Comparison of ENCODE assay signal across 10 cellular contexts in genomic region chr22:38310518-38311330, GRCh38. TPM values are rescaled to one million over a fixed set of nuclear protein-coding genes. Genes with fewer than 3 reads are reported as not detected.
DNase-seq lines count a peak whose midpoint lies in the region; ATAC-seq and TF ChIP-seq lines count a peak whose summit lies in the region.
"Had no signal": no experiment of that assay in that cellular context is flagged by ENCODE, and none has a peak within 500 bp of the region (broad histone marks: within the 10 kb centered on the region; RNA-seq: fewer than 3 reads in every experiment).

No MANE protein-coding gene starts in this region.

- H3K27ac Mint-ChIP-seq in activated T-cell treated with anti-CD3 and anti-CD28 coated beads, Interleukin-2, amount 50 U/mL, for 72 hours = peak overlapping the region; percentile 89
- H3K27ac Mint-ChIP-seq in MCF 10A (ENCODE audit: low read depth, unreplicated experiment) = peak overlapping the region; percentile 93
- H3K27ac Mint-ChIP-seq in type B pancreatic cell = peak overlapping the region; percentile 71

- no peaks in the 10 kb centered on the region for H3K9me3 ChIP-seq in lung (ENCODE audit: control insufficient read depth in 2 of 2, insufficient read depth in 1 of 2, low read length in 1 of 2)
- H3K9me3 ChIP-seq: neutrophil had no signal

- intact Hi-C loops in MCF 10A (cut with micrococcal nuclease) = no loop called here

- CTCF ChIA-PET in MCF 10A (lab: Yijun Ruan, JAX) = interaction anchor here (0.7 to 0.9 kb wide), 3 partner anchors 13 to 235 kb away, joined by 3 to 4 read pairs (median 3); no protein-coding TSS in a partner anchor

- peak in 1 of 2 donors; percentile 25 for ATAC-seq in activated T-cell treated with anti-CD3 and anti-CD28 coated beads, Interleukin-2, amount 50 U/mL, for 72 hours (replicated peaks in 1 of 2)
- no peak for ATAC-seq in activated T-cell treated with anti-CD3 and anti-CD28 coated beads, Interleukin-2, amount 50 U/mL, for 4 hours
- ATAC-seq in lung (ENCODE audit: insufficient read depth, low FRiP score) (no peak), GM21360 (IDR thresholded peaks at IDR 0.05; ENCODE audit: unreplicated experiment) (no peak), GM21723 (IDR thresholded peaks at IDR 0.05; ENCODE audit: unreplicated experiment) (no peak)

- peaks cover 24 to 37% of the 10 kb centered on the region in 2 donors for H3K4me1 ChIP-seq in lung (ENCODE audit: control insufficient read depth in 2 of 2, insufficient read depth in 2 of 2, low read length in 2 of 2)

- 75 to 77% methylated on average over 18 of the region's 18 CpGs for WGBS in lung, 2 donors

- TF ChIP-seq CTCF in MCF 10A (IDR thresholded peaks at IDR 0.05; ENCODE audit: unreplicated experiment) (no peak), lung (IDR thresholded peaks at IDR 0.05; ENCODE audit: control extremely low read depth, extremely low read depth) (no peak), type B pancreatic cell (conservative IDR thresholded peaks at IDR 0.05) (no peak)

- DNase-seq in activated T-cell treated with anti-CD3 and anti-CD28 coated beads, Interleukin-2, amount 50 U/mL, for 72 hours = no peak
- DNase-seq in activated T-cell treated with anti-CD3 and anti-CD28 coated beads, Interleukin-2, amount 50 U/mL, for 4 hours = no peak
- DNase-seq in MCF 10A (ENCODE audit: unreplicated experiment) (no peak), lung (ENCODE audit: low spot score) (no peak), type B pancreatic cell (ENCODE audit: extremely low spot score, unreplicated experiment) (no peak), NCI-H128 (lab: John Stamatoyannopoulos, UW; ENCODE audit: unreplicated experiment) (no peak)
- DNase-seq: effector CD4-positive, alpha-beta T cell had no signal

- H3K36me3 Mint-ChIP-seq in activated T-cell treated with anti-CD3 and anti-CD28 coated beads, Interleukin-2, amount 50 U/mL, for 72 hours (ENCODE audit: insufficient read depth in 2 of 2) = peaks cover 0 to 5% of the 10 kb centered on the region in 2 donors
- H3K36me3 Mint-ChIP-seq in activated T-cell treated with anti-CD3 and anti-CD28 coated beads, Interleukin-2, amount 50 U/mL, for 4 hours (ENCODE audit: insufficient read depth) = peaks cover 10% of the 10 kb centered on the region
- H3K36me3 Mint-ChIP-seq in MCF 10A (ENCODE audit: insufficient read depth, unreplicated experiment) (peaks cover 88% of the 10 kb centered on the region), type B pancreatic cell (peaks cover 11% of the 10 kb centered on the region)

- H3K27me3 ChIP-seq in lung (ENCODE audit: control insufficient read depth, insufficient read depth) = no peaks in the 10 kb centered on the region

- POLR2A ChIA-PET in MCF 10A (lab: Yijun Ruan, JAX) = interaction anchor here (0.8 to 10.0 kb wide), 6 partner anchors 7 to 109 kb away, joined by 3 to 146 read pairs (median 4); partner anchors contain the start of gene MAFF

- H3K4me1 Mint-ChIP-seq in activated T-cell treated with anti-CD3 and anti-CD28 coated beads, Interleukin-2, amount 50 U/mL, for 72 hours (ENCODE audit: low read depth) = peaks cover 72% of the 10 kb centered on the region
- peaks cover 67% of the 10 kb centered on the region for H3K4me1 Mint-ChIP-seq in activated T-cell treated with anti-CD3 and anti-CD28 coated beads, Interleukin-2, amount 50 U/mL, for 4 hours (ENCODE audit: low read depth)
- H3K4me1 Mint-ChIP-seq in MCF 10A (ENCODE audit: insufficient read depth, unreplicated experiment) = peaks cover 81% of the 10 kb centered on the region
- H3K4me1 Mint-ChIP-seq in type B pancreatic cell (ENCODE audit: unreplicated experiment) = peaks cover 46% of the 10 kb centered on the region

- H3K4me3 Mint-ChIP-seq in activated T-cell treated with anti-CD3 and anti-CD28 coated beads, Interleukin-2, amount 50 U/mL, for 72 hours = peak overlapping the region in 1 of 2 donors; percentile 19
- H3K4me3 Mint-ChIP-seq in activated T-cell treated with anti-CD3 and anti-CD28 coated beads, Interleukin-2, amount 50 U/mL, for 4 hours = no peak overlapping the region
- H3K4me3 Mint-ChIP-seq in MCF 10A (ENCODE audit: unreplicated experiment) = peak overlapping the region; percentile 53
- no peak overlapping the region for H3K4me3 Mint-ChIP-seq in type B pancreatic cell

- H3K27me3 Mint-ChIP-seq in activated T-cell treated with anti-CD3 and anti-CD28 coated beads, Interleukin-2, amount 50 U/mL, for 72 hours (ENCODE audit: low read depth) = no peaks in the 10 kb centered on the region
- H3K27me3 Mint-ChIP-seq in activated T-cell treated with anti-CD3 and anti-CD28 coated beads, Interleukin-2, amount 50 U/mL, for 4 hours (ENCODE audit: low read depth) = no peaks in the 10 kb centered on the region
- H3K27me3 Mint-ChIP-seq in MCF 10A (ENCODE audit: insufficient read depth, unreplicated experiment) = no peaks in the 10 kb centered on the region
- no peaks in the 10 kb centered on the region for H3K27me3 Mint-ChIP-seq in type B pancreatic cell

- BruUV-seq in MCF 10A (replicated peaks; lab: Mats Ljungman, UMichigan) = no TSS peak

- no peak overlapping the region for H3K4me3 ChIP-seq in lung

- peaks cover 0 to 20% of the 10 kb centered on the region in 2 donors for H3K36me3 ChIP-seq in lung (ENCODE audit: control insufficient read depth in 2 of 2, insufficient read depth in 2 of 2, low read length in 2 of 2)
- H3K36me3 ChIP-seq: neutrophil had no signal

- H3K9me3 Mint-ChIP-seq in activated T-cell treated with anti-CD3 and anti-CD28 coated beads, Interleukin-2, amount 50 U/mL, for 72 hours = no peaks in the 10 kb centered on the region
- no peaks in the 10 kb centered on the region for H3K9me3 Mint-ChIP-seq in activated T-cell treated with anti-CD3 and anti-CD28 coated beads, Interleukin-2, amount 50 U/mL, for 4 hours
- H3K9me3 Mint-ChIP-seq in MCF 10A (ENCODE audit: unreplicated experiment) = no peaks in the 10 kb centered on the region
- H3K9me3 Mint-ChIP-seq in type B pancreatic cell = no peaks in the 10 kb centered on the region

- peak overlapping the region; percentile 75 to 77 for H3K27ac ChIP-seq in lung (ENCODE audit: low read depth in 1 of 2, low read length in 1 of 2)
- H3K27ac ChIP-seq: neutrophil had no signal

RNA-seq across cellular contexts. Expression of gene CSNK1E, which starts 6.5 kb away (rescaled TPM):
- total RNA-seq in activated T-cell treated with anti-CD3 and anti-CD28 coated beads, Interleukin-2, amount 50 U/mL, for 72 hours = 100 to 1,000 TPM; 106 to 107 TPM
- total RNA-seq in activated T-cell treated with anti-CD3 and anti-CD28 coated beads, Interleukin-2, amount 50 U/mL, for 4 hours = 10 to 100 TPM; 86.9 to 94.6 (median 91.7) TPM
- total RNA-seq in MCF 10A (2022) (354 and 425 TPM in 2 replicates), lung (100 to 1,000 TPM; 118 to 121 TPM), type B pancreatic cell (ENCODE audit: low replicate concordance) (199 and 219 TPM in 2 replicates)
- 100 to 1,000 TPM in 1 of 2 donors, 10 to 100 TPM in 1; 87.2 to 106 TPM for polyA plus RNA-seq in lung

RNA-seq across cellular contexts. Expression of gene TMEM184B, which starts 37.9 kb away (rescaled TPM):
- 10 to 100 TPM; 22.9 to 27.5 TPM for total RNA-seq in activated T-cell treated with anti-CD3 and anti-CD28 coated beads, Interleukin-2, amount 50 U/mL, for 72 hours
- 10 to 100 TPM; 26.5 to 33.5 (median 27.8) TPM for total RNA-seq in activated T-cell treated with anti-CD3 and anti-CD28 coated beads, Interleukin-2, amount 50 U/mL, for 4 hours
- total RNA-seq in MCF 10A (2022) (58.7 and 69.1 TPM in 2 replicates), lung (10 to 100 TPM; 39.9 to 82.4 TPM), type B pancreatic cell (ENCODE audit: low replicate concordance) (66.7 and 83.3 TPM in 2 replicates)
- polyA plus RNA-seq in lung = 10 to 100 TPM; 26.3 to 39.9 TPM
